In genomic region chr1:235724716-235725115, GRCh38 we compare ENCODE assay signal across 18 cellular contexts.
"Had no signal": no experiment of that assay in that cellular context is flagged by ENCODE, and none has a peak within 500 bp of the region (broad histone marks: within the 10 kb centered on the region; RNA-seq: fewer than 3 reads in every experiment).

No MANE protein-coding gene starts in this region.

- ATAC-seq: effector memory CD8-positive, alpha-beta T cell; left lobe of liver; mucosa of descending colon; natural killer cell had no signal

- DNase-seq: cortex of kidney; effector memory CD8-positive, alpha-beta T cell; erythroblast; foreskin melanocyte; head of caudate nucleus; hippocampal formation; mammary epithelial cell; mucosa of descending colon; natural killer cell; ovary; sigmoid colon; stimulated activated CD4-positive, alpha-beta T cell treated with anti-CD3 and anti-CD28 coated beads, Interleukin-12 subunit alpha, Interleukin-12 subunit beta, amount 100 ng/mL, for 4 hours; stimulated activated naive CD4-positive, alpha-beta T cell treated with Interleukin-2 at 50 U/mL for 16 hours; upper lobe of left lung; uterus had no signal

- H3K9me3 ChIP-seq: mucosa of descending colon, ovary, right atrium auricular region, sigmoid colon, upper lobe of left lung, uterus had no signal

- H3K4me3 ChIP-seq: mucosa of descending colon, ovary, right atrium auricular region, sigmoid colon, skin epidermis, upper lobe of left lung, uterus had no signal

- H3K36me3 ChIP-seq: ovary, uterus had no signal

- H3K4me1 ChIP-seq: right atrium auricular region, sigmoid colon, upper lobe of left lung, uterus had no signal

- H3K27me3 ChIP-seq: ovary, right atrium auricular region, sigmoid colon, upper lobe of left lung, uterus had no signal

- H3K27ac ChIP-seq: ovary, right atrium auricular region, sigmoid colon, skin epidermis, upper lobe of left lung, uterus had no signal
